ENCODE assay signal across 8 cellular contexts in genomic region chr6:29753309-29753644, GRCh38. TPM values are rescaled to one million over a fixed set of nuclear protein-coding genes. Genes with fewer than 3 reads are reported as not detected.
DNase-seq lines count a peak whose midpoint lies in the region; ATAC-seq and TF ChIP-seq lines count a peak whose summit lies in the region.

No MANE protein-coding gene starts in this region.

- H3K27me3 ChIP-seq in right atrium auricular region (no peaks in the 10 kb centered on the region), brain microvascular endothelial cell (replicated peaks) (peaks cover 17% of the 10 kb centered on the region), mucosa of rectum (ENCODE audit: control insufficient read depth in 2 of 2, insufficient read depth in 2 of 2, low read length in 2 of 2) (peaks cover 0 to 11% of the 10 kb centered on the region in 2 donors), vagina (no peaks in the 10 kb centered on the region)

- no peak overlapping the region for H3K9ac ChIP-seq in mucosa of rectum (ENCODE audit: low read depth in 1 of 2, low read length in 2 of 2)

- intact Hi-C loops in cardiac septum (cut with DNase I): loop anchor here (5.0 kb wide), 3 partner anchors 39 to 101 kb away; no protein-coding TSS in a partner anchor
- intact Hi-C loops in vagina (cut with DNase I): no loop called here

- H3K4me3 ChIP-seq in right atrium auricular region (peak overlapping the region; percentile 50 to 69), brain microvascular endothelial cell (ENCODE audit: low read depth, low read length) (peak overlapping the region; percentile 70), mucosa of rectum (ENCODE audit: low read length in 2 of 2) (peak overlapping the region in 1 of 2 donors; percentile 67), vagina (peak overlapping the region; percentile 68 to 79)

- ATAC-seq in HG03196 (IDR thresholded peaks at IDR 0.05; ENCODE audit: unreplicated experiment) (no peak), HG03442 (IDR thresholded peaks at IDR 0.05; ENCODE audit: unreplicated experiment) (no peak)

- H3K36me3 ChIP-seq in right atrium auricular region (no peaks in the 10 kb centered on the region), brain microvascular endothelial cell (replicated peaks) (no peaks in the 10 kb centered on the region), mucosa of rectum (ENCODE audit: control insufficient read depth in 2 of 2, insufficient read depth in 2 of 2, low read length in 2 of 2) (no peaks in the 10 kb centered on the region), vagina (no peaks in the 10 kb centered on the region)

- TF ChIP-seq CTCF in right atrium auricular region (IDR thresholded peaks at IDR 0.05) (peak in 1 of 2 donors; percentile 13), brain microvascular endothelial cell (IDR thresholded peaks at IDR 0.05; ENCODE audit: low read depth, low read length, missing control alignments) (no peak), vagina (IDR thresholded peaks at IDR 0.05) (no peak)

- H3K9me3 ChIP-seq in right atrium auricular region: no peaks in the 10 kb centered on the region
- H3K9me3 ChIP-seq in mucosa of rectum (ENCODE audit: control insufficient read depth in 2 of 2, low read length in 2 of 2): no peaks in the 10 kb centered on the region
- H3K9me3 ChIP-seq in vagina: no peaks in the 10 kb centered on the region

- H3K27ac ChIP-seq in right atrium auricular region (peak overlapping the region; percentile 89 to 96), brain microvascular endothelial cell (no peak overlapping the region), mucosa of rectum (ENCODE audit: low read depth in 2 of 2, low read length in 2 of 2) (peak overlapping the region; percentile 77 to 87), vagina (peak overlapping the region; percentile 94)

- H3K4me1 ChIP-seq in right atrium auricular region: peaks cover 0 to 26% of the 10 kb centered on the region in 2 donors
- H3K4me1 ChIP-seq in mucosa of rectum (ENCODE audit: control insufficient read depth in 2 of 2, insufficient read depth in 2 of 2, low read length in 2 of 2): peaks cover 16% of the 10 kb centered on the region in 2 donors
- H3K4me1 ChIP-seq in vagina: peaks cover 24% of the 10 kb centered on the region

- no peak for TF ChIP-seq POLR2A in vagina (IDR thresholded peaks at IDR 0.05)

- in situ Hi-C loops in brain microvascular endothelial cell (cut with HindIII; ENCODE audit: low pct_ligation_motif_present, low sequenced_read_pairs): no loop called here

- DNase-seq in right atrium auricular region (ENCODE audit: low spot score): no peak
- DNase-seq in cardiac septum (ENCODE audit: low spot score): no peak
- DNase-seq in brain microvascular endothelial cell: no peak
- no peak for DNase-seq in vagina (ENCODE audit: extremely low spot score in 2 of 2)
- no peak for DNase-seq in C1 segment of cervical spinal cord (lab: John Stamatoyannopoulos, UW)

RNA-seq across cellular contexts. Expression of gene HLA-F, which starts 30.0 kb away (rescaled TPM):
- total RNA-seq in right atrium auricular region (10 to 100 TPM; 21.1 to 36.7 TPM), cardiac septum (40.4 TPM), vagina (133 TPM)
